ENCODE assay signal across 29 cellular contexts in the genomic region with DNA sequence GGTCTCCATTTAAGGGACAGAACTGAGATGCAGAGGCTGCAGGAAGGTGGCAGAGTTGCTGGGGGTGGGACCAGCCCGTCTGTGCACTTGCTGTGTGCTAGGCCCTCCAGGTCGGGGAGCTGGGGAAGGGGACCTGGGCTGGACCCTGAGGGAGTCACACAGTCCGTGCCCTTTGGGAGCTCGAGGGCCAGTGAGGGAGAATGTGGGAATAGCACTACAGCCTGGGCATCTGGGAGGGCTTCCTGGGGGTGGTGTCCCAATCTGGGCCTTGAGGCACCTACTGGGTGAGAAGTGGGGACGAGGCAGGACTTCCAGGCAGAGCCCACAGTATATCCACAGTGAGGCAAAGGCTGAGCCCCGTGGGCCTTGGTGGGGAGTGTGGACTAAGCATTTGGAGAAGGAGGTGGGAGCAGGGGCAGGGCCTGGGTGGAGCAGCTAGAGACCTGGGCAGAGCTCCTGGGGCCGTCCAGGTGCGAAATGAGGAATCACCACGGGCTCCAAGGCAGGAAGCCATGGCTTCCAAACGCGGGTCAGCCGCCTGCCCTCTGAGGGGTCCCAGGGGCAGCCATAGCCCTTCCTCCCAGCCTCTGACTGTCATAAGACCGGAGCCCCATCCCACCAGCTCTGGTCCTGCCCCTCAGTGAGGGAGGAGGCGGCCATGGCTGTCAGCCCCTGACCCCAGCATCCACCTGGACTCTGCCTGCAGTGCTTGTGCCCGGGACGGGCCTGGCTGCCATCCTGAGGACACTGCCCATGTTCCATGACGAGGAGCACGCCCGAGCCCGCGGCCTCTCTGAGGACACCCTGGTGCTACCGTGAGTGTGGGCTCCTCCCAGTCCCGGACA. TPM values are rescaled to one million over a fixed set of nuclear protein-coding genes. Genes with fewer than 3 reads are reported as not detected.
A peak's percentile ranks its signal among the peaks of the same experiment; 100 is the strongest.
DNase-seq lines count a peak whose midpoint lies in the region; ATAC-seq, FAIRE-seq and TF ChIP-seq lines count a peak whose summit lies in the region.
"Had no signal": no experiment of that assay in that cellular context is flagged by ENCODE, and none has a peak within 500 bp of the region (broad histone marks: within the 10 kb centered on the region; RNA-seq: fewer than 3 reads in every experiment).

No MANE protein-coding gene starts in this region.

- H3K4me2 ChIP-seq in HepG2 (ENCODE audit: low read depth, low read length), result no peak overlapping the region
- H3K4me2 ChIP-seq: KMS-11 had no signal

- no peak overlapping the region for H3K27ac ChIP-seq in HepG2 (ENCODE audit: extremely low read length, insufficient read depth, low read length)
- no peak overlapping the region for H3K27ac ChIP-seq in tibial artery
- H3K27ac ChIP-seq in testis, result no peak overlapping the region
- H3K27ac ChIP-seq: C4-2B, epithelial cell of prostate, KMS-11, neutrophil, SK-N-MC, stomach, tibial nerve had no signal

- no peak for FAIRE-seq in HepG2 (lab: Jason Lieb, UNC)
- FAIRE-seq: GM18507, small intestine had no signal

- H3K4me3 ChIP-seq in H7 (ENCODE audit: insufficient read depth, low read depth, low read length), result no peak overlapping the region
- H3K4me3 ChIP-seq in HepG2 (replicated peaks in 1 of 3; ENCODE audit: insufficient read depth in 1 of 3, low read depth in 2 of 3, low read length in 3 of 3), result no peak overlapping the region
- no peak overlapping the region for H3K4me3 ChIP-seq in tibial artery
- no peak overlapping the region for H3K4me3 ChIP-seq in testis
- H3K4me3 ChIP-seq: SK-N-MC, stomach, tibial nerve had no signal

- no peak overlapping the region for H3K9ac ChIP-seq in HepG2 (ENCODE audit: insufficient read depth, low read depth, low read length)
- H3K9ac ChIP-seq: KMS-11 had no signal

- H4K20me1 ChIP-seq in HepG2 (ENCODE audit: insufficient read depth, low read length), result no peaks in the 10 kb centered on the region; the same call in 1 of the 2 replicates

- POLR2A ChIA-PET in HepG2 (lab: Yijun Ruan, JAX), result no interaction called here

- CTCF ChIA-PET in HepG2 (lab: Yijun Ruan, JAX; ENCODE audit: low intra/inter-chr PET ratio, low total read pairs), result no interaction called here

- WGBS in HepG2 (ENCODE audit: low lambda C conversion rate), result 11% methylated on average over 6 of the region's 23 CpGs
- WGBS in testis, 2 donors, result 77 to 90% methylated on average over 13 to 23 of the region's 23 CpGs

- TF ChIP-seq RAD21 in HepG2 (CRISPR knock-in tag; IDR thresholded peaks at IDR 0.05), result no peak

- peaks cover 21% of the 10 kb centered on the region for H3K4me1 ChIP-seq in HepG2 (ENCODE audit: insufficient read depth, low read length)
- H3K4me1 ChIP-seq in tibial artery, result peaks cover 0 to 5% (median 0%) of the 10 kb centered on the region in 4 donors
- no peaks in the 10 kb centered on the region for H3K4me1 ChIP-seq in testis
- H3K4me1 ChIP-seq: Caco-2 had no signal

- TF ChIP-seq EP300 in HepG2 (IDR thresholded peaks at IDR 0.05; ENCODE audit: low read depth in 2 of 2, low read length in 2 of 2), result no peak
- no peak for TF ChIP-seq EP300 in HepG2 (CRISPR knock-in tag; IDR thresholded peaks at IDR 0.05; ENCODE audit: borderline replicate concordance)

- H3K36me3 ChIP-seq in H7 (replicated peaks; ENCODE audit: control insufficient read depth, insufficient read depth, low read length) (no peaks in the 10 kb centered on the region), HepG2 (replicated peaks in 1 of 2; ENCODE audit: control insufficient read depth in 1 of 2, insufficient read depth in 2 of 2, low read length in 2 of 2) (no peaks in the 10 kb centered on the region), tibial artery (no peaks in the 10 kb centered on the region), testis (ENCODE audit: low read depth, missing control alignments) (no peaks in the 10 kb centered on the region)
- H3K36me3 ChIP-seq: neutrophil, stomach, tibial nerve had no signal

- no peaks in the 10 kb centered on the region for H3K79me2 ChIP-seq in HepG2 (ENCODE audit: insufficient read depth, low read length)

- H2AFZ ChIP-seq in HepG2 (ENCODE audit: low read length), result no peak overlapping the region

- no peak for ATAC-seq in Right ventricle myocardium superior (ENCODE audit: poor library complexity)
- ATAC-seq in HepG2, result no peak
- no peak for ATAC-seq in GM21423 (IDR thresholded peaks at IDR 0.05; ENCODE audit: unreplicated experiment)
- ATAC-seq: activated naive CD8-positive, alpha-beta T cell treated with anti-CD3 and anti-CD28 coated beads, Interleukin-2, amount 50 U/mL, for 24 hours; activated T-cell treated with anti-CD3 and anti-CD28 coated beads, Interleukin-2, amount 50 U/mL, for 4 hours had no signal

- TF ChIP-seq POLR2A in HepG2 (IDR thresholded peaks at IDR 0.05; ENCODE audit: insufficient read depth in 1 of 2, low read depth in 2 of 2, low read length in 2 of 2), result no peak
- TF ChIP-seq POLR2A in testis (IDR thresholded peaks at IDR 0.05), result no peak

- TF ChIP-seq CTCF in HepG2 (CRISPR knock-in tag; IDR thresholded peaks at IDR 0.05) (no peak), tibial artery (IDR thresholded peaks at IDR 0.05) (no peak), testis (IDR thresholded peaks at IDR 0.05) (no peak)

- peak; percentile 58 for DNase-seq in H7
- peak; percentile 30 for DNase-seq in Right ventricle myocardium superior
- DNase-seq in HepG2 (ENCODE audit: low spot score), result no peak
- peak; percentile 17 to 55 for DNase-seq in tibial artery
- DNase-seq in testis, result no peak
- no peak for DNase-seq in H4 (ENCODE audit: low spot score)
- DNase-seq: activated CD4-positive, alpha-beta T cell treated with anti-CD3 and anti-CD28 coated beads for 4 hours; activated naive CD8-positive, alpha-beta T cell treated with anti-CD3 and anti-CD28 coated beads, Interleukin-2, amount 50 U/mL, for 24 hours; activated T-cell treated with anti-CD3 and anti-CD28 coated beads, Interleukin-2, amount 50 U/mL, for 4 hours; Caco-2; DND-41; effector CD4-positive, alpha-beta T cell; MM.1S; NCI-H1417 treated with DMSO at 0.1 percent for 48 hours; NCI-H2081 treated with DMSO at 0.1 percent for 48 hours; small intestine; stimulated activated CD4-positive, alpha-beta T cell treated with anti-CD3 and anti-CD28 coated beads, Interleukin-1b, Interleukin-23, amount 100 ng/mL, for 48 hours; stomach had no signal

- in situ Hi-C loops in HepG2 (cut with HindIII; ENCODE audit: extremely low pct_ligation_motif_present, low pct_unique_long_range_greater_than_20kb), result no loop called here

- no TSS peak for BruUV-seq in HepG2 (replicated peaks; lab: Mats Ljungman, UMichigan)

- intact Hi-C loops in Right ventricle myocardium superior (cut with DNase I) (no loop called here), HepG2 (cut with micrococcal nuclease; ENCODE audit: unreplicated experiment) (no loop called here), tibial artery (cut with DNase I; ENCODE audit: low total_unique reads) (no loop called here), testis (cut with DNase I; ENCODE audit: low total_unique reads) (no loop called here)

- no peaks in the 10 kb centered on the region for H3K9me3 ChIP-seq in HepG2 (ENCODE audit: low read length)
- H3K9me3 ChIP-seq in tibial artery, result peaks cover 0 to 3% (median 0%) of the 10 kb centered on the region in 3 donors
- H3K9me3 ChIP-seq in testis, result no peaks in the 10 kb centered on the region
- H3K9me3 ChIP-seq: Caco-2, neutrophil, stomach had no signal

- H3K27me3 ChIP-seq in H7 (ENCODE audit: control insufficient read depth, insufficient read depth, low read length), result no peaks in the 10 kb centered on the region
- peaks cover 3 to 15% of the 10 kb centered on the region in 2 experiments for H3K27me3 ChIP-seq in HepG2 (ENCODE audit: control insufficient read depth in 1 of 2, insufficient read depth in 2 of 2, low read length in 2 of 2)
- peaks cover 0 to 64% of the 10 kb centered on the region in 2 donors for H3K27me3 ChIP-seq in tibial artery
- H3K27me3 ChIP-seq in testis, result no peaks in the 10 kb centered on the region

RNA-seq across cellular contexts. Expression of a gene that starts 6.6 kb away (rescaled TPM):
- total RNA-seq in H7 (2014; rRNA removed; shearing (Covaris generic)), result 0.17 and 2.9 TPM in 2 replicates
- total RNA-seq in Right ventricle myocardium superior (44.1 TPM), HepG2 (2016; rRNA removed; fragmentation: Illumina TruSeq; extraction: Trizol) (not detected in 2 replicates), testis (1 to 10 TPM; 2.7 to 3.7 TPM)
- total RNA-seq in HepG2 (2016; cell fraction: cytosol; rRNA removed; fragmentation: Illumina TruSeq; extraction: Trizol; ENCODE audit: low read depth), result not detected in 2 replicates
- not detected in 2 replicates for total RNA-seq in HepG2 (2016; cell fraction: insoluble cytoplasmic fraction; rRNA removed; fragmentation: Illumina TruSeq; extraction: Trizol)
- total RNA-seq in HepG2 (2016; cell fraction: membrane; rRNA removed; fragmentation: Illumina TruSeq; extraction: Trizol), result not detected in 2 replicates
- not detected in 2 replicates for total RNA-seq in HepG2 (2016; cell fraction: nucleus; rRNA removed; fragmentation: Illumina TruSeq; extraction: Trizol)
- polyA plus RNA-seq in HepG2 (2011; rRNA removed) (not detected in 2 replicates), testis (ENCODE audit: insufficient read depth, low read depth, low replicate concordance) (3.3 TPM)
- polyA plus RNA-seq in HepG2 (2011; cell fraction: cytosol; rRNA removed), result not detected in 2 replicates
- polyA plus RNA-seq in HepG2 (2011; cell fraction: nucleus; rRNA removed), result not detected in 2 replicates
- polyA plus RNA-seq in HepG2 (2012), result not detected in 2 replicates
- polyA plus RNA-seq in HepG2 (2016; cell fraction: cytosol; fragmentation: Illumina TruSeq; extraction: Trizol; ENCODE audit: low read depth), result not detected in 2 replicates
- polyA plus RNA-seq in HepG2 (2016; cell fraction: insoluble cytoplasmic fraction; fragmentation: Illumina TruSeq; extraction: Trizol; ENCODE audit: low read depth), result not detected in 2 replicates
- not detected in 2 replicates for polyA plus RNA-seq in HepG2 (2016; cell fraction: membrane; fragmentation: Illumina TruSeq; extraction: Trizol; ENCODE audit: low read depth)
- polyA plus RNA-seq in HepG2 (2016; cell fraction: nucleus; fragmentation: Illumina TruSeq; extraction: Trizol; ENCODE audit: insufficient read depth, low read depth), result not detected in 2 replicates
- polyA minus RNA-seq in HepG2 (2011; rRNA and poly(A)+ RNA removed; ENCODE audit: low replicate concordance), result 0.37 TPM in 1 of 2 replicates, not detected in the other
- not detected in 2 replicates for polyA minus RNA-seq in HepG2 (2011; cell fraction: cytosol; rRNA and poly(A)+ RNA removed)
- not detected in 2 replicates for polyA minus RNA-seq in HepG2 (2011; cell fraction: nucleus; rRNA and poly(A)+ RNA removed)
- not detected in 2 replicates for total RNA-seq in H4 (2014; rRNA removed; shearing (Covaris generic))
- total RNA-seq: Caco-2; kidney epithelial cell; RPMI7951; T-helper 2 cell treated with Interferon-gamma antibody and Interleukin-4, amounts not matched to agents 100 ng/mL and 5 ng/mL, for 36 hours had no signal

RNA-seq across cellular contexts. Expression of a gene that starts 46.2 kb away (rescaled TPM):
- total RNA-seq in H7 (2014; rRNA removed; shearing (Covaris generic)), result 59.2 and 61.0 TPM in 2 replicates
- total RNA-seq in Right ventricle myocardium superior (6.3 TPM), HepG2 (2016; rRNA removed; fragmentation: Illumina TruSeq; extraction: Trizol) (not detected in 2 replicates), testis (10 to 100 TPM; 18.3 to 21.2 TPM)
- total RNA-seq in HepG2 (2016; cell fraction: cytosol; rRNA removed; fragmentation: Illumina TruSeq; extraction: Trizol; ENCODE audit: low read depth), result not detected in 2 replicates
- total RNA-seq in HepG2 (2016; cell fraction: insoluble cytoplasmic fraction; rRNA removed; fragmentation: Illumina TruSeq; extraction: Trizol), result not detected in 2 replicates
- total RNA-seq in HepG2 (2016; cell fraction: membrane; rRNA removed; fragmentation: Illumina TruSeq; extraction: Trizol), result not detected in 2 replicates
- not detected in 2 replicates for total RNA-seq in HepG2 (2016; cell fraction: nucleus; rRNA removed; fragmentation: Illumina TruSeq; extraction: Trizol)
- polyA plus RNA-seq in HepG2 (2011; rRNA removed) (not detected in 2 replicates), testis (ENCODE audit: insufficient read depth, low read depth, low replicate concordance) (5.6 TPM)
- polyA plus RNA-seq in HepG2 (2011; cell fraction: cytosol; rRNA removed), result not detected in 2 replicates
- polyA plus RNA-seq in HepG2 (2011; cell fraction: nucleus; rRNA removed), result not detected in 2 replicates
- not detected in 2 replicates for polyA plus RNA-seq in HepG2 (2012)
- polyA plus RNA-seq in HepG2 (2016; cell fraction: cytosol; fragmentation: Illumina TruSeq; extraction: Trizol; ENCODE audit: low read depth), result not detected in 2 replicates
- polyA plus RNA-seq in HepG2 (2016; cell fraction: insoluble cytoplasmic fraction; fragmentation: Illumina TruSeq; extraction: Trizol; ENCODE audit: low read depth), result not detected in 2 replicates
- not detected in 2 replicates for polyA plus RNA-seq in HepG2 (2016; cell fraction: membrane; fragmentation: Illumina TruSeq; extraction: Trizol; ENCODE audit: low read depth)
- not detected in 2 replicates for polyA plus RNA-seq in HepG2 (2016; cell fraction: nucleus; fragmentation: Illumina TruSeq; extraction: Trizol; ENCODE audit: insufficient read depth, low read depth)
- polyA minus RNA-seq in HepG2 (2011; rRNA and poly(A)+ RNA removed; ENCODE audit: low replicate concordance), result 0.02 and 12.4 TPM in 2 replicates
- 0.18 and 0.30 TPM in 2 replicates for polyA minus RNA-seq in HepG2 (2011; cell fraction: cytosol; rRNA and poly(A)+ RNA removed)
- 0.13 TPM in 1 of 2 replicates, not detected in the other for polyA minus RNA-seq in HepG2 (2011; cell fraction: nucleus; rRNA and poly(A)+ RNA removed)
- 0.77 and 1.6 TPM in 2 replicates for total RNA-seq in H4 (2014; rRNA removed; shearing (Covaris generic))
- total RNA-seq: RPMI7951 had no signal

Comparison
In these comparisons a context has a peak if more than half of its experiments do, and no peak if none do; other contexts are left out.
1. DNase-seq: peak in H7 (single experiment), Right ventricle myocardium superior (single experiment) and tibial artery (2 of 2); none in HepG2 (single experiment), testis (single experiment) and H4 (single experiment).